Comparison of ENCODE assay signal across 8 cellular contexts in the genomic region with DNA sequence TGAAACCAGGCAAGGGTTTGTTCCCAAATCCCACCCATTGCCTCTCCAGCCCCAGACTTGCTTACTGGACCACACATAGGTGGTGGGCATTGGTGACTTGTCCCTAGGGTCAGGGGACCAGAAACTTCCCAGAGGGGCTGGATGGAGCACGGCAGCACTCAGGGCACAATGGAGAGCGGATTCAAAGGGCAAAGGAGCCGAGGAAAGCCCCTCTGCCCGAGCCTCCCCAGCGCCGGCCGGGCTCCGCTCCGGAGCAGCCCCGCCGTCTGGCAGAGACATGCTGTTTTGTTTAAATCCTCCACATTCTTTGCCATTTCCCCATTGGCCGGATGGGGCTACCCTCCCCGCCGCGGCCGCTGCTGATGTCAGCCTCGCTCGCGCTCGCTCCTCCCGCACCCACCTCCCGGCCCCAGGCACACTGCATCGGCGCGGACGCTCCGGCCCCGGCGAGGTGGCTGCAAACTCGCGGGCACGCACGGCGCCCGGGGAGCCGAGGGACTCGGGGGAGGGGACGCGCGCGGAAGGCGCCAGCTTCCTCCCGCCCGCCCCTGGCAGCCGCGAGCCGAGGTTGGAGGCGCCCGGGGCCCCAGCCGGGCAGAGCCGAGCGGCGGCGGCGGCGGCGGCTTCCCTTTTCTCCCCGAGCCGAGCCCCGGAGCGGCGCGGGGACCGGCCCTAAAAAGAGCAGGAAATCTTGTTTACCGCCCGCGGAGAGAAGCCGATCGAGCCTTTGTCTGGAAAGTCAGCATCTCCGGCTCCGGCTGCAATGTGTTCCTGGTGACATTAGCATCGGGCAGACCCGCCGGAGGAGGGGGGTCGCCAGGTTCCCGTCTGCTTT. TPM values are rescaled to one million over a fixed set of nuclear protein-coding genes. Genes with fewer than 3 reads are reported as not detected.
A peak's percentile ranks its signal among the peaks of the same experiment; 100 is the strongest.
DNase-seq lines count a peak whose midpoint lies in the region; TF ChIP-seq lines count a peak whose summit lies in the region.

A gene (plus strand): TSS at position 390 of the 835 bp plus-strand sequence.

- H3K9me2 ChIP-seq in GM23248 (ENCODE audit: insufficient read depth) (no peaks in the 10 kb centered on the region), neural cell (ENCODE audit: insufficient read depth, low read length) (no peaks in the 10 kb centered on the region)

- DNase-seq in EL: peak; percentile 87
- DNase-seq in GM23248: peak; percentile 97
- DNase-seq in LHCN-M2 (ENCODE audit: low read depth): peak; percentile 79
- DNase-seq in SIG-M5 (lab: John Stamatoyannopoulos, UW): peak; percentile 58
- peak; percentile 94 for DNase-seq in activated effector memory CD4-positive, alpha-beta T cell treated with anti-CD3 and anti-CD28 coated beads, Interleukin-2, amount 50 U/mL, for 16 hours
- DNase-seq in fibroblast of the conjunctiva (ENCODE audit: low read depth): peak; percentile 65
- peak; percentile 88 for DNase-seq in stomach

- H3K9me3 ChIP-seq in GM23248 (ENCODE audit: low read depth): no peaks in the 10 kb centered on the region
- H3K9me3 ChIP-seq in neural cell (ENCODE audit: low read length): no peaks in the 10 kb centered on the region
- H3K9me3 ChIP-seq in stomach: no peaks in the 10 kb centered on the region

- TF ChIP-seq CTCF in neural cell (IDR thresholded peaks at IDR 0.05; ENCODE audit: poor library complexity, severe bottlenecking) (peak; percentile 29), stomach (IDR thresholded peaks at IDR 0.05) (no peak)

- H2AFZ ChIP-seq in GM23248: peak within 1 kb of the TSS; percentile 71
- H2AFZ ChIP-seq in neural cell (ENCODE audit: low read depth, low read length): peak within 1 kb of the TSS; percentile 46

- H3K36me3 ChIP-seq in GM23248 (ENCODE audit: low read depth) (no peaks in the 10 kb centered on the region), neural cell (ENCODE audit: insufficient read depth, low read length) (no peaks in the 10 kb centered on the region), stomach (no peaks in the 10 kb centered on the region)

- H3K4me2 ChIP-seq in GM23248 (ENCODE audit: unreplicated experiment): peak within 1 kb of the TSS; percentile 91
- H3K4me2 ChIP-seq in neural cell (ENCODE audit: low read length): peak within 1 kb of the TSS; percentile 87

- TF ChIP-seq EP300 in neural cell (conservative IDR thresholded peaks at IDR 0.05; ENCODE audit: poor library complexity, severe bottlenecking) (peak; percentile 31), stomach (IDR thresholded peaks at IDR 0.05) (no peak)

- H3K4me3 ChIP-seq in GM23248: peak within 1 kb of the TSS; percentile 83
- peak within 1 kb of the TSS; percentile 81 for H3K4me3 ChIP-seq in neural cell (ENCODE audit: low read length)
- H3K4me3 ChIP-seq in stomach: peak within 1 kb of the TSS; percentile 69 to 85 (median 82)

- H3K4me1 ChIP-seq in GM23248 (ENCODE audit: insufficient read depth) (peaks cover 4% of the 10 kb centered on the region), stomach (peaks cover 8 to 41% (median 19%) of the 10 kb centered on the region in 4 donors)

- in situ Hi-C loops in GM23248 (cut with MboI): loop anchor here (10.0 kb wide), 2 partner anchors 248 to 308 kb away; no protein-coding TSS in a partner anchor

- peak within 1 kb of the TSS; percentile 89 for H3K9ac ChIP-seq in GM23248
- H3K9ac ChIP-seq in neural cell (ENCODE audit: low read length): peak within 1 kb of the TSS; percentile 83

- peaks cover 20% of the 10 kb centered on the region for H3F3A ChIP-seq in GM23248 (ENCODE audit: insufficient read depth)
- no peaks in the 10 kb centered on the region for H3F3A ChIP-seq in neural cell (ENCODE audit: insufficient read depth, low read length, poor library complexity, severe bottlenecking)

- H4K20me1 ChIP-seq in GM23248 (ENCODE audit: insufficient read depth) (no peaks in the 10 kb centered on the region), neural cell (ENCODE audit: insufficient read depth) (no peaks in the 10 kb centered on the region)

- TF ChIP-seq POLR2A in stomach (IDR thresholded peaks at IDR 0.05): peak in 1 of 4 donors; percentile 54

- no peaks in the 10 kb centered on the region for H3K27me3 ChIP-seq in GM23248 (replicated peaks; ENCODE audit: insufficient read depth)
- no peaks in the 10 kb centered on the region for H3K27me3 ChIP-seq in neural cell (ENCODE audit: insufficient read depth, low read depth, low read length)
- H3K27me3 ChIP-seq in stomach: no peaks in the 10 kb centered on the region

- peak within 1 kb of the TSS; percentile 91 for H3K27ac ChIP-seq in GM23248
- peak within 1 kb of the TSS; percentile 73 for H3K27ac ChIP-seq in neural cell (ENCODE audit: low read length)
- H3K27ac ChIP-seq in stomach: peak within 1 kb of the TSS; percentile 88 to 97 (median 93)

- H3K79me2 ChIP-seq in GM23248 (ENCODE audit: insufficient read depth) (peaks cover 33% of the 10 kb centered on the region), neural cell (replicated peaks; ENCODE audit: insufficient read depth, low read length) (peaks cover 14% of the 10 kb centered on the region)

- peak; percentile 29 for TF ChIP-seq RAD21 in neural cell (conservative IDR thresholded peaks at IDR 0.05)

- intact Hi-C loops in stomach (cut with DNase I; ENCODE audit: low total_unique reads): loop anchor here (5.0 to 10.0 kb wide), 2 partner anchors 100 to 318 kb away; no protein-coding TSS in a partner anchor

- WGBS in GM23248 (ENCODE audit: low coverage in 1 of 2, low lambda C conversion rate in 2 of 2, missing lambda C conversion rate in 2 of 2), 2 experiments: 0 to 2% methylated on average over 44 to 51 of the region's 76 CpGs
- WGBS in stomach, 5 donors: 0 to 1% (median 0%) methylated on average over 33 to 76 of the region's 76 CpGs

TF ChIP-seq in neural cell, 6 proteins besides CTCF, POLR2A, EP300 and RAD21:
- no peak for TF ChIP-seq SMC3 (conservative IDR thresholded peaks at IDR 0.05; ENCODE audit: poor library complexity)
- TF ChIP-seq, protein P1, sequence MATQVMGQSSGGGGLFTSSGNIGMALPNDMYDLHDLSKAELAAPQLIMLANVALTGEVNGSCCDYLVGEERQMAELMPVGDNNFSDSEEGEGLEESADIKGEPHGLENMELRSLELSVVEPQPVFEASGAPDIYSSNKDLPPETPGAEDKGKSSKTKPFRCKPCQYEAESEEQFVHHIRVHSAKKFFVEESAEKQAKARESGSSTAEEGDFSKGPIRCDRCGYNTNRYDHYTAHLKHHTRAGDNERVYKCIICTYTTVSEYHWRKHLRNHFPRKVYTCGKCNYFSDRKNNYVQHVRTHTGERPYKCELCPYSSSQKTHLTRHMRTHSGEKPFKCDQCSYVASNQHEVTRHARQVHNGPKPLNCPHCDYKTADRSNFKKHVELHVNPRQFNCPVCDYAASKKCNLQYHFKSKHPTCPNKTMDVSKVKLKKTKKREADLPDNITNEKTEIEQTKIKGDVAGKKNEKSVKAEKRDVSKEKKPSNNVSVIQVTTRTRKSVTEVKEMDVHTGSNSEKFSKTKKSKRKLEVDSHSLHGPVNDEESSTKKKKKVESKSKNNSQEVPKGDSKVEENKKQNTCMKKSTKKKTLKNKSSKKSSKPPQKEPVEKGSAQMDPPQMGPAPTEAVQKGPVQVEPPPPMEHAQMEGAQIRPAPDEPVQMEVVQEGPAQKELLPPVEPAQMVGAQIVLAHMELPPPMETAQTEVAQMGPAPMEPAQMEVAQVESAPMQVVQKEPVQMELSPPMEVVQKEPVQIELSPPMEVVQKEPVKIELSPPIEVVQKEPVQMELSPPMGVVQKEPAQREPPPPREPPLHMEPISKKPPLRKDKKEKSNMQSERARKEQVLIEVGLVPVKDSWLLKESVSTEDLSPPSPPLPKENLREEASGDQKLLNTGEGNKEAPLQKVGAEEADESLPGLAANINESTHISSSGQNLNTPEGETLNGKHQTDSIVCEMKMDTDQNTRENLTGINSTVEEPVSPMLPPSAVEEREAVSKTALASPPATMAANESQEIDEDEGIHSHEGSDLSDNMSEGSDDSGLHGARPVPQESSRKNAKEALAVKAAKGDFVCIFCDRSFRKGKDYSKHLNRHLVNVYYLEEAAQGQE (IDR thresholded peaks at IDR 0.05; ENCODE audit: borderline replicate concordance): no peak
- TF ChIP-seq MXI1 (conservative IDR thresholded peaks at IDR 0.05; ENCODE audit: poor library complexity, severe bottlenecking): peak; percentile 90
- peak; percentile 81 for TF ChIP-seq POLR2AphosphoS5 (IDR thresholded peaks at IDR 0.05)
- TF ChIP-seq TAF1 (IDR thresholded peaks at IDR 0.05; ENCODE audit: low read depth): no peak
- no peak for TF ChIP-seq EZH2 (IDR thresholded peaks at IDR 0.05; ENCODE audit: borderline replicate concordance, insufficient read depth, low read length, poor library complexity, severe bottlenecking)

RNA-seq across cellular contexts. Expression of the gene that starts here (rescaled TPM):
- total RNA-seq in GM23248 (2014; rRNA removed; shearing (Covaris generic)): 5.8 and 9.2 TPM in 2 replicates
- 7.3 and 7.4 TPM in 2 replicates for polyA plus RNA-seq in GM23248 (2016; fragmentation: Nextera tagmentation; extraction: Ambion mirVana)
- 10.4 and 12.5 TPM in 2 replicates for total RNA-seq in LHCN-M2 (2014; rRNA removed)
- 1.00 TPM for polyA plus RNA-seq in LHCN-M2 (2012)
- polyA plus RNA-seq in neural cell: 15.3 and 18.8 TPM in 2 replicates
- polyA minus RNA-seq in neural cell: 48.5 and 50.4 TPM in 2 replicates
- 10 to 100 TPM in 4 of 5 donors, 1 to 10 TPM in 1; 2.3 to 25.3 (median 17.4) TPM for total RNA-seq in stomach
- 10 to 100 TPM in 2 of 3 donors, 1 to 10 TPM in 1; 9.3 to 13.6 (median 13.0) TPM for polyA plus RNA-seq in stomach

Comparison
In these comparisons a context has a peak if more than half of its experiments do, and no peak if none do; other contexts are left out.
1. Peak in every context shown above with its lines: DNase-seq, H3K4me3 ChIP-seq and H3K27ac ChIP-seq.